ENCODE assay signal across 14 cellular contexts in the genomic region with DNA sequence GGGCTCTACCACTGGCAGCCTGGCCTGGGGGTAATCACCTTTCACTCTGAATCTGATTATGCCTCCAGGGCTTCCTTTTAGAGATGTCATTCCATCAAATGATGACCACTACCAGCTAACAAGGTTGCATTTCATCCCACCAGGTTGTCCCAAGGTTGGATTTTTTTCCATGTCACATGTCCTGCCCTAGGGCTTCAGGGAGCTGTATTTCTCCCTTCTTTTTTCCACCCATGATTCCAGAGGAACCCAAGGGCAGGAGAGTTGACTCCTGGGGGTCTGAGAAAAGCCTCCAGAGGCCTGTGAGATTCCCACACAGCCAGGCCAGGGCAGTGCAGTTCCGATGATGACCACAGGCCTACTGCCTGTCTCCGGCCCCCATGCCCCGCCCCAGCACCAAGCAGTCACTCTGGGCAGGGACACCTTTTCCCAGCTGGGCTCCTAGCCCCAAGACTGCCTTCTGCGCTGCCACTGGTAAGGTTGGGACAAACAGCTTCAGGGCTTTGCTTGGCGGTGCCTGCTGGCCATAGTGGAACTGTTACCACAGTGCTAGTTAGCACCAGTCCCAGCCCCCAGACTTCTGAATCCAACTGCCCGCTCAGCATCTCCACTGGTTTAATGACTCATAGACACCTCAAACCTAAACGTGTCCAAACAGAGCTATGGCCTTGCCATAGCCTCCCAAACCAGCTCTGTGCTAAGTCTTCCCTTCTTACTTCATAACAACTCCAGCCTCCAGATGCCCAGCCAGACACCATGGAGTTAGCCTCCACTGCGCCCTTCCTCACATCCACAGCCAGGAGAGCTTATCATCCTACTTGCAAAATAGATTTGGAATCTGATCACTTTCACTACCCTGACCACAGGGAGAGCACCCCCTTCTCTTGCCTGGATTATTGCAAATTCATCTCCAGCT.
A peak's percentile ranks its signal among the peaks of the same experiment; 100 is the strongest.
DNase-seq lines count a peak whose midpoint lies in the region; ATAC-seq and TF ChIP-seq lines count a peak whose summit lies in the region.
"Had no signal": no experiment of that assay in that cellular context is flagged by ENCODE, and none has a peak within 500 bp of the region (broad histone marks: within the 10 kb centered on the region; RNA-seq: fewer than 3 reads in every experiment).

No MANE protein-coding gene starts in this region.

- H4K8ac ChIP-seq in trophoblast cell (ENCODE audit: low read depth, low read length), result no peak overlapping the region

- H3K4me1 ChIP-seq in BLaER1, result peaks cover 47% of the 10 kb centered on the region
- H3K4me1 ChIP-seq in trophoblast cell (ENCODE audit: control insufficient read depth in 1 of 2, insufficient read depth in 2 of 2, low read length in 2 of 2), result peaks cover 15 to 16% of the 10 kb centered on the region in 2 experiments

- H3K27ac ChIP-seq in BLaER1 (peak overlapping the region; percentile 65), brain microvascular endothelial cell (no peak overlapping the region), trophoblast cell (ENCODE audit: low read depth, low read length) (no peak overlapping the region)
- H3K27ac ChIP-seq: thoracic aorta had no signal

- in situ Hi-C loops in brain microvascular endothelial cell (cut with HindIII; ENCODE audit: low pct_ligation_motif_present, low sequenced_read_pairs), result no loop called here

- H3K9me3 ChIP-seq in BLaER1 (peaks cover 7% of the 10 kb centered on the region; the same call in 1 of the 2 replicates), trophoblast cell (ENCODE audit: insufficient read depth, low read depth, low read length) (no peaks in the 10 kb centered on the region)
- H3K9me3 ChIP-seq: thoracic aorta had no signal

- peak overlapping the region; percentile 32 for H3K4me3 Mint-ChIP-seq in HFFc6
- H3K4me3 Mint-ChIP-seq: activated naive CD4-positive, alpha-beta T cell treated with anti-CD3 and anti-CD28 coated beads for 36 hours had no signal

- H3K4ac ChIP-seq in trophoblast cell (ENCODE audit: low read depth, low read length), result no peak overlapping the region

- H3K27ac Mint-ChIP-seq in HFFc6, result peak overlapping the region; percentile 63
- H3K27ac Mint-ChIP-seq: activated naive CD4-positive, alpha-beta T cell treated with anti-CD3 and anti-CD28 coated beads for 36 hours had no signal

- peaks cover 2% of the 10 kb centered on the region; the same call in 1 of the 2 replicates for H3K27me3 Mint-ChIP-seq in HFFc6 (ENCODE audit: insufficient read depth)

- H3K27me3 ChIP-seq in BLaER1 (no peaks in the 10 kb centered on the region), brain microvascular endothelial cell (replicated peaks) (no peaks in the 10 kb centered on the region), trophoblast cell (ENCODE audit: insufficient read depth, low read length) (no peaks in the 10 kb centered on the region)

- H3K9me3 Mint-ChIP-seq in HFFc6, result no peaks in the 10 kb centered on the region
- H3K9me3 Mint-ChIP-seq: activated naive CD4-positive, alpha-beta T cell treated with anti-CD3 and anti-CD28 coated beads for 36 hours had no signal

- peak; percentile 55 for TF ChIP-seq CTCF in HFFc6 (IDR thresholded peaks at IDR 0.05)
- TF ChIP-seq CTCF in brain microvascular endothelial cell (IDR thresholded peaks at IDR 0.05; ENCODE audit: low read depth, low read length, missing control alignments), result peak; percentile 42

- no peak overlapping the region for H2BK120ac ChIP-seq in trophoblast cell (ENCODE audit: insufficient read depth, low read length, poor library complexity)

- H4K91ac ChIP-seq in trophoblast cell (ENCODE audit: low read depth, low read length), result no peak overlapping the region

- H3K36me3 Mint-ChIP-seq in HFFc6 (ENCODE audit: low read depth), result peaks cover 31% of the 10 kb centered on the region

- no peak overlapping the region for H3K14ac ChIP-seq in trophoblast cell (ENCODE audit: low read length)

- H3K4me2 ChIP-seq in BLaER1, result peak overlapping the region; percentile 70
- no peak overlapping the region for H3K4me2 ChIP-seq in trophoblast cell (ENCODE audit: low read length)

- H2BK5ac ChIP-seq in trophoblast cell (ENCODE audit: low read depth, low read length, poor library complexity), result no peak overlapping the region

- H4K20me1 ChIP-seq in BLaER1, result no peaks in the 10 kb centered on the region

- H3K79me1 ChIP-seq in trophoblast cell (ENCODE audit: low read length), result peaks cover 2% of the 10 kb centered on the region

- no peak overlapping the region for H4K12ac ChIP-seq in trophoblast cell (ENCODE audit: low read depth, low read length)

- DNase-seq in HFFc6 (peak; percentile 62), brain microvascular endothelial cell (peak; percentile 8), myocyte (ENCODE audit: low read depth) (peak; percentile 52), 8988T (no peak), GM03348 (ENCODE audit: low spot score) (no peak), trophoblast cell (no peak)
- DNase-seq: activated naive CD4-positive, alpha-beta T cell treated with anti-CD3 and anti-CD28 coated beads for 36 hours; effector CD4-positive, alpha-beta T cell; NCI-H1105; occipital lobe; stimulated activated CD4-positive, alpha-beta T cell treated with anti-CD3 and anti-CD28 coated beads, Interleukin-4, amount 100 ng/mL, for 4 hours had no signal

- H3K9ac ChIP-seq in BLaER1 (no peak overlapping the region), trophoblast cell (ENCODE audit: low read length) (no peak overlapping the region)

- H3K4me3 ChIP-seq in BLaER1 (no peak overlapping the region), brain microvascular endothelial cell (ENCODE audit: low read depth, low read length) (no peak overlapping the region), trophoblast cell (ENCODE audit: low read depth, low read length) (no peak overlapping the region)
- H3K4me3 ChIP-seq: thoracic aorta had no signal

- no peak overlapping the region for H2AFZ ChIP-seq in trophoblast cell (ENCODE audit: insufficient read depth, low read length, poor library complexity)

- no peak overlapping the region for H3K18ac ChIP-seq in trophoblast cell (ENCODE audit: low read length)

- peaks cover 41% of the 10 kb centered on the region for H3K4me1 Mint-ChIP-seq in HFFc6 (ENCODE audit: low read depth)

- no peak overlapping the region for H2AK5ac ChIP-seq in trophoblast cell (ENCODE audit: low read length)

- ATAC-seq in activated CD4-positive, CD25-positive, alpha-beta regulatory T cell treated with anti-CD3 and anti-CD28 coated beads, Interleukin-2, amount 50 U/mL, for 24 hours, result no peak

- peaks cover 1% of the 10 kb centered on the region for H3K79me2 ChIP-seq in trophoblast cell (ENCODE audit: control insufficient read depth, insufficient read depth, low read length, poor library complexity)

- H3K36me3 ChIP-seq in BLaER1 (no peaks in the 10 kb centered on the region), brain microvascular endothelial cell (replicated peaks) (no peaks in the 10 kb centered on the region), trophoblast cell (ENCODE audit: control insufficient read depth in 1 of 2, insufficient read depth in 2 of 2, low read length in 2 of 2) (no peaks in the 10 kb centered on the region)
- H3K36me3 ChIP-seq: thoracic aorta had no signal

- no peak overlapping the region for H3K23ac ChIP-seq in trophoblast cell (ENCODE audit: low read length)

- H2BK12ac ChIP-seq in trophoblast cell (ENCODE audit: low read length), result no peak overlapping the region

- WGBS in trophoblast cell (ENCODE audit: extremely low coverage, insufficient coverage, insufficient read length), result no CpG with 5 or more reads among the region's 8 CpGs

Comparison
In these comparisons a context has a peak if more than half of its experiments do, and no peak if none do; other contexts are left out.
1. DNase-seq: peak in HFFc6 (single experiment), brain microvascular endothelial cell (single experiment) and myocyte (single experiment); none in 8988T (single experiment), GM03348 (single experiment) and trophoblast cell (0 of 2).